2 cellular contexts compared by ENCODE assay signal in genomic region chr3:72669224-72669623, GRCh38.
TF ChIP-seq lines count a peak whose summit lies in the region.

No MANE protein-coding gene starts in this region.

TF ChIP-seq in HepG2, 621 proteins besides CTCF, POLR2A, EP300 and RAD21 (continued from another document):
- TF ChIP-seq, protein P1, sequence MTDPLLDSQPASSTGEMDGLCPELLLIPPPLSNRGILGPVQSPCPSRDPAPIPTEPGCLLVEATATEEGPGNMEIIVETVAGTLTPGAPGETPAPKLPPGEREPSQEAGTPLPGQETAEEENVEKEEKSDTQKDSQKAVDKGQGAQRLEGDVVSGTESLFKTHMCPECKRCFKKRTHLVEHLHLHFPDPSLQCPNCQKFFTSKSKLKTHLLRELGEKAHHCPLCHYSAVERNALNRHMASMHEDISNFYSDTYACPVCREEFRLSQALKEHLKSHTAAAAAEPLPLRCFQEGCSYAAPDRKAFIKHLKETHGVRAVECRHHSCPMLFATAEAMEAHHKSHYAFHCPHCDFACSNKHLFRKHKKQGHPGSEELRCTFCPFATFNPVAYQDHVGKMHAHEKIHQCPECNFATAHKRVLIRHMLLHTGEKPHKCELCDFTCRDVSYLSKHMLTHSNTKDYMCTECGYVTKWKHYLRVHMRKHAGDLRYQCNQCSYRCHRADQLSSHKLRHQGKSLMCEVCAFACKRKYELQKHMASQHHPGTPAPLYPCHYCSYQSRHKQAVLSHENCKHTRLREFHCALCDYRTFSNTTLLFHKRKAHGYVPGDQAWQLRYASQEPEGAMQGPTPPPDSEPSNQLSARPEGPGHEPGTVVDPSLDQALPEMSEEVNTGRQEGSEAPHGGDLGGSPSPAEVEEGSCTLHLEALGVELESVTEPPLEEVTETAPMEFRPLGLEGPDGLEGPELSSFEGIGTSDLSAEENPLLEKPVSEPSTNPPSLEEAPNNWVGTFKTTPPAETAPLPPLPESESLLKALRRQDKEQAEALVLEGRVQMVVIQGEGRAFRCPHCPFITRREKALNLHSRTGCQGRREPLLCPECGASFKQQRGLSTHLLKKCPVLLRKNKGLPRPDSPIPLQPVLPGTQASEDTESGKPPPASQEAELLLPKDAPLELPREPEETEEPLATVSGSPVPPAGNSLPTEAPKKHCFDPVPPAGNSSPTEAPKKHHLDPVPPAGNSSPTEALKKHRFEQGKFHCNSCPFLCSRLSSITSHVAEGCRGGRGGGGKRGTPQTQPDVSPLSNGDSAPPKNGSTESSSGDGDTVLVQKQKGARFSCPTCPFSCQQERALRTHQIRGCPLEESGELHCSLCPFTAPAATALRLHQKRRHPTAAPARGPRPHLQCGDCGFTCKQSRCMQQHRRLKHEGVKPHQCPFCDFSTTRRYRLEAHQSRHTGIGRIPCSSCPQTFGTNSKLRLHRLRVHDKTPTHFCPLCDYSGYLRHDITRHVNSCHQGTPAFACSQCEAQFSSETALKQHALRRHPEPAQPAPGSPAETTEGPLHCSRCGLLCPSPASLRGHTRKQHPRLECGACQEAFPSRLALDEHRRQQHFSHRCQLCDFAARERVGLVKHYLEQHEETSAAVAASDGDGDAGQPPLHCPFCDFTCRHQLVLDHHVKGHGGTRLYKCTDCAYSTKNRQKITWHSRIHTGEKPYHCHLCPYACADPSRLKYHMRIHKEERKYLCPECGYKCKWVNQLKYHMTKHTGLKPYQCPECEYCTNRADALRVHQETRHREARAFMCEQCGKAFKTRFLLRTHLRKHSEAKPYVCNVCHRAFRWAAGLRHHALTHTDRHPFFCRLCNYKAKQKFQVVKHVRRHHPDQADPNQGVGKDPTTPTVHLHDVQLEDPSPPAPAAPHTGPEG (CRISPR knock-in tag; IDR thresholded peaks at IDR 0.05): no peak
- no peak for TF ChIP-seq IKZF1 (IDR thresholded peaks at IDR 0.05)

TF ChIP-seq in GM23338, 12 proteins besides CTCF, POLR2A, EP300 and RAD21 (continued from another document):
- TF ChIP-seq, protein P2, sequence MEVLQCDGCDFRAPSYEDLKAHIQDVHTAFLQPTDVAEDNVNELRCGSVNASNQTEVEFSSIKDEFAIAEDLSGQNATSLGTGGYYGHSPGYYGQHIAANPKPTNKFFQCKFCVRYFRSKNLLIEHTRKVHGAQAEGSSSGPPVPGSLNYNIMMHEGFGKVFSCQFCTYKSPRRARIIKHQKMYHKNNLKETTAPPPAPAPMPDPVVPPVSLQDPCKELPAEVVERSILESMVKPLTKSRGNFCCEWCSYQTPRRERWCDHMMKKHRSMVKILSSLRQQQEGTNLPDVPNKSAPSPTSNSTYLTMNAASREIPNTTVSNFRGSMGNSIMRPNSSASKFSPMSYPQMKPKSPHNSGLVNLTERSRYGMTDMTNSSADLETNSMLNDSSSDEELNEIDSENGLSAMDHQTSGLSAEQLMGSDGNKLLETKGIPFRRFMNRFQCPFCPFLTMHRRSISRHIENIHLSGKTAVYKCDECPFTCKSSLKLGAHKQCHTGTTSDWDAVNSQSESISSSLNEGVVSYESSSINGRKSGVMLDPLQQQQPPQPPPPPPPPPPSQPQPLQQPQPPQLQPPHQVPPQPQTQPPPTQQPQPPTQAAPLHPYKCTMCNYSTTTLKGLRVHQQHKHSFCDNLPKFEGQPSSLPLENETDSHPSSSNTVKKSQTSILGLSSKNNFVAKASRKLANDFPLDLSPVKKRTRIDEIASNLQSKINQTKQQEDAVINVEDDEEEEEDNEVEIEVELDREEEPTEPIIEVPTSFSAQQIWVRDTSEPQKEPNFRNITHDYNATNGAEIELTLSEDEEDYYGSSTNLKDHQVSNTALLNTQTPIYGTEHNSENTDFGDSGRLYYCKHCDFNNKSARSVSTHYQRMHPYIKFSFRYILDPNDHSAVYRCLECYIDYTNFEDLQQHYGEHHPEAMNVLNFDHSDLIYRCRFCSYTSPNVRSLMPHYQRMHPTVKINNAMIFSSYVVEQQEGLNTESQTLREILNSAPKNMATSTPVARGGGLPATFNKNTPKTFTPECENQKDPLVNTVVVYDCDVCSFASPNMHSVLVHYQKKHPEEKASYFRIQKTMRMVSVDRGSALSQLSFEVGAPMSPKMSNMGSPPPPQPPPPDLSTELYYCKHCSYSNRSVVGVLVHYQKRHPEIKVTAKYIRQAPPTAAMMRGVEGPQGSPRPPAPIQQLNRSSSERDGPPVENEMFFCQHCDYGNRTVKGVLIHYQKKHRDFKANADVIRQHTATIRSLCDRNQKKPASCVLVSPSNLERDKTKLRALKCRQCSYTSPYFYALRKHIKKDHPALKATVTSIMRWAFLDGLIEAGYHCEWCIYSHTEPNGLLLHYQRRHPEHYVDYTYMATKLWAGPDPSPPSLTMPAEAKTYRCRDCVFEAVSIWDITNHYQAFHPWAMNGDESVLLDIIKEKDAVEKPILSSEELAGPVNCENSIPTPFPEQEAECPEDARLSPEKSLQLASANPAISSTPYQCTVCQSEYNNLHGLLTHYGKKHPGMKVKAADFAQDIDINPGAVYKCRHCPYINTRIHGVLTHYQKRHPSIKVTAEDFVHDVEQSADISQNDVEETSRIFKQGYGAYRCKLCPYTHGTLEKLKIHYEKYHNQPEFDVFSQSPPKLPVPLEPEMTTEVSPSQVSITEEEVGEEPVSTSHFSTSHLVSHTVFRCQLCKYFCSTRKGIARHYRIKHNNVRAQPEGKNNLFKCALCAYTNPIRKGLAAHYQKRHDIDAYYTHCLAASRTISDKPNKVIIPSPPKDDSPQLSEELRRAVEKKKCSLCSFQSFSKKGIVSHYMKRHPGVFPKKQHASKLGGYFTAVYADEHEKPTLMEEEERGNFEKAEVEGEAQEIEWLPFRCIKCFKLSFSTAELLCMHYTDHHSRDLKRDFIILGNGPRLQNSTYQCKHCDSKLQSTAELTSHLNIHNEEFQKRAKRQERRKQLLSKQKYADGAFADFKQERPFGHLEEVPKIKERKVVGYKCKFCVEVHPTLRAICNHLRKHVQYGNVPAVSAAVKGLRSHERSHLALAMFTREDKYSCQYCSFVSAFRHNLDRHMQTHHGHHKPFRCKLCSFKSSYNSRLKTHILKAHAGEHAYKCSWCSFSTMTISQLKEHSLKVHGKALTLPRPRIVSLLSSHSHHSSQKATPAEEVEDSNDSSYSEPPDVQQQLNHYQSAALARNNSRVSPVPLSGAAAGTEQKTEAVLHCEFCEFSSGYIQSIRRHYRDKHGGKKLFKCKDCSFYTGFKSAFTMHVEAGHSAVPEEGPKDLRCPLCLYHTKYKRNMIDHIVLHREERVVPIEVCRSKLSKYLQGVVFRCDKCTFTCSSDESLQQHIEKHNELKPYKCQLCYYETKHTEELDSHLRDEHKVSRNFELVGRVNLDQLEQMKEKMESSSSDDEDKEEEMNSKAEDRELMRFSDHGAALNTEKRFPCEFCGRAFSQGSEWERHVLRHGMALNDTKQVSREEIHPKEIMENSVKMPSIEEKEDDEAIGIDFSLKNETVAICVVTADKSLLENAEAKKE (CRISPR knock-in tag; IDR thresholded peaks at IDR 0.05): no peak
- TF ChIP-seq POLR2AphosphoS5 (IDR thresholded peaks at IDR 0.05; ENCODE audit: low read depth) (no peak), EZH2 (IDR thresholded peaks at IDR 0.05; ENCODE audit: low read depth, unreplicated experiment) (no peak), ZNF331 (CRISPR knock-in tag; IDR thresholded peaks at IDR 0.05; ENCODE audit: low read depth) (no peak), CREB1 (CRISPR knock-in tag; IDR thresholded peaks at IDR 0.05; ENCODE audit: low read depth) (no peak), JUNB (IDR thresholded peaks at IDR 0.05; ENCODE audit: unreplicated experiment) (no peak)
